11 cellular contexts compared by ENCODE assay signal in the genomic region with DNA sequence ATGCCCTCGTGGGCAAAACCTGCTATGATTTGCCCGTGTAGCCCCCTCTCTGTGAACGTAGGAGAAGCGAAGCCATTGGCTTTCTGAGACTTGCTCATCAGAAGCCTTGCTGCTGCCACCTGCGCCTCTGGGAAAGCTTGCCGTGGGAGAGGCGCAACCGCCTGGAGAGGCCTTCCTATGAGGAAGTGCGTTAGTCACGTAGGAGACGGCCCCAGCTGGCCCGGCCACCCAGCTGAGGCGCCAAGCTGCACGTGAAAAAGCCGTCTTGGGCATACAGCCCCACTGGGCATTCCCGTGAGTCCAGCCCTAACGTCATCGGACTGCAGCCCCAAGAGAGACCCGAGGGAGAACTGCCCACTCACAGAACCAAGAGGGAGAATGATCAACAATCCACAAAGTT. TPM values are rescaled to one million over a fixed set of nuclear protein-coding genes. Genes with fewer than 3 reads are reported as not detected.
DNase-seq lines count a peak whose midpoint lies in the region; ATAC-seq and TF ChIP-seq lines count a peak whose summit lies in the region.
"Had no signal": no experiment of that assay in that cellular context is flagged by ENCODE, and none has a peak within 500 bp of the region (broad histone marks: within the 10 kb centered on the region; RNA-seq: fewer than 3 reads in every experiment).

No MANE protein-coding gene starts in this region.

- H3K9ac ChIP-seq in smooth muscle cell (ENCODE audit: low read depth): no peak overlapping the region

- no peaks in the 10 kb centered on the region for H3K27me3 Mint-ChIP-seq in progenitor cell of endocrine pancreas

- no peaks in the 10 kb centered on the region for H3K36me3 ChIP-seq in upper lobe of right lung
- no peaks in the 10 kb centered on the region for H3K36me3 ChIP-seq in smooth muscle cell (ENCODE audit: low read depth)
- H3K36me3 ChIP-seq: BE2C had no signal

- no peaks in the 10 kb centered on the region for H3K79me2 ChIP-seq in smooth muscle cell (ENCODE audit: low read depth)

- H3K4me1 Mint-ChIP-seq in progenitor cell of endocrine pancreas (ENCODE audit: low read depth): peaks cover 43% of the 10 kb centered on the region

- no peaks in the 10 kb centered on the region for H3K9me3 Mint-ChIP-seq in progenitor cell of endocrine pancreas (ENCODE audit: low read depth)

- ATAC-seq in left cardiac atrium (peak; percentile 53 to 71), upper lobe of right lung (no peak)

- H3K9me3 ChIP-seq in upper lobe of right lung (no peaks in the 10 kb centered on the region), smooth muscle cell (replicated peaks; ENCODE audit: low read depth) (no peaks in the 10 kb centered on the region)
- H3K9me3 ChIP-seq: BE2C had no signal

- 94% methylated on average over 19 of the region's 19 CpGs for WGBS in smooth muscle cell (ENCODE audit: low lambda C conversion rate)

- DNase-seq in caudate nucleus (lab: John Stamatoyannopoulos, UW) (peak in 32 of 61 donors; percentile 28 to 83 (median 49)), left cardiac atrium (peak; percentile 48), progenitor cell of endocrine pancreas (ENCODE audit: low spot score, unreplicated experiment) (no peak), upper lobe of right lung (no peak), midbrain (lab: John Stamatoyannopoulos, UW) (no peak), A172 (ENCODE audit: low spot score) (no peak), smooth muscle cell (lab: John Stamatoyannopoulos, UW; ENCODE audit: unreplicated experiment) (no peak)
- DNase-seq: activated effector memory CD4-positive, alpha-beta T cell treated with anti-CD3 and anti-CD28 coated beads, Interleukin-2, amount 50 U/mL, for 16 hours; NCI-H510A treated with DMSO at 0.1 percent for 48 hours; occipital lobe had no signal

- TF ChIP-seq CTCF in progenitor cell of endocrine pancreas (IDR thresholded peaks at IDR 0.05; ENCODE audit: unreplicated experiment) (no peak), upper lobe of right lung (IDR thresholded peaks at IDR 0.05) (no peak), smooth muscle cell (IDR thresholded peaks at IDR 0.05; ENCODE audit: borderline replicate concordance, insufficient read depth, poor library complexity, severe bottlenecking) (no peak)

- no peaks in the 10 kb centered on the region for H3K36me3 Mint-ChIP-seq in progenitor cell of endocrine pancreas (ENCODE audit: insufficient read depth)

- H3K27ac ChIP-seq in caudate nucleus (ENCODE audit: low read depth, low read length) (peak overlapping the region; percentile 96), upper lobe of right lung (peak overlapping the region; percentile 45), smooth muscle cell (ENCODE audit: low read depth) (no peak overlapping the region)

- peak overlapping the region; percentile 72 for H3K27ac Mint-ChIP-seq in progenitor cell of endocrine pancreas

- no peaks in the 10 kb centered on the region for H4K20me1 ChIP-seq in smooth muscle cell (ENCODE audit: low read depth)

- intact Hi-C loops in left cardiac atrium (cut with DNase I): no loop called here
- intact Hi-C loops in upper lobe of right lung (cut with DNase I): no loop called here

- no peak overlapping the region for H3K4me3 ChIP-seq in upper lobe of right lung
- no peak overlapping the region for H3K4me3 ChIP-seq in smooth muscle cell

- H3K27me3 ChIP-seq in upper lobe of right lung: no peaks in the 10 kb centered on the region
- H3K27me3 ChIP-seq in smooth muscle cell (ENCODE audit: low read depth): no peaks in the 10 kb centered on the region
- H3K27me3 ChIP-seq: BE2C had no signal

- H3F3A ChIP-seq in smooth muscle cell (ENCODE audit: low read depth): no peaks in the 10 kb centered on the region

- no peak overlapping the region for H3K4me2 ChIP-seq in smooth muscle cell

- no peak overlapping the region for H3K4me3 Mint-ChIP-seq in progenitor cell of endocrine pancreas (ENCODE audit: low read depth)

- H2AFZ ChIP-seq in smooth muscle cell (ENCODE audit: low read depth): no peak overlapping the region

- H3K4me1 ChIP-seq in upper lobe of right lung (no peaks in the 10 kb centered on the region), smooth muscle cell (ENCODE audit: low read depth) (peaks cover 8% of the 10 kb centered on the region)
- H3K4me1 ChIP-seq: BE2C had no signal

RNA-seq across cellular contexts. Expression of gene TJP1, which starts 49.1 kb away (rescaled TPM):
- total RNA-seq in left cardiac atrium (10 to 100 TPM; 85.2 to 95.9 TPM), progenitor cell of endocrine pancreas (167 and 172 TPM in 2 replicates), upper lobe of right lung (147 TPM), smooth muscle cell (73.1 and 89.6 TPM in 2 replicates)
- 26.1 and 41.7 TPM in 2 replicates for total RNA-seq in A172 (2014; rRNA removed; shearing (Covaris generic))
- polyA plus RNA-seq in smooth muscle cell: 28.4 and 48.0 TPM in 2 replicates

Comparison
In these comparisons a context has a peak if more than half of its experiments do, and no peak if none do; other contexts are left out.
1. DNase-seq: peak in caudate nucleus (32 of 61) and left cardiac atrium (single experiment); none in progenitor cell of endocrine pancreas (single experiment), upper lobe of right lung (single experiment), midbrain (single experiment), A172 (single experiment) and smooth muscle cell (single experiment).